In the genomic region with DNA sequence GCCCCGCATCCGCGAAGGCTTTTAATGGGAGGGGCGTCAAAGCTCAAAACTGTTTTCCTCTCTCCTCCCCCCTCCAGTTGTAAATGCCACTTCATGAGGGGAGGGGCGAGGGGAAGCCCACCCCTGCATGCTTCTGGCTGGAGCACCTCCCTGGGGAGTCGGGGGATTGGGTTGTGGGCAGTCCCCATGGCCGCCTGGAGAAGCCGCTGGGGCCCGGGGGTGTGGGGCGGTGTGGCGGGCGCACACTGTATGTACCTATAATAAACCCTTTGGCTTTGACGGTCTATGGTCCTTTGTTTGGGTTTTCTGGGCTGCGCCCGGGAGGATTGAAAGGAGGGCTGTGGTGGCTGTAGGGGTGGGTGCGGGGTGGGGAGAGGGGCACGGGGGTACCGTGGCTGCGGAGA, we compare ENCODE assay signal across 8 cellular contexts. TPM values are rescaled to one million over a fixed set of nuclear protein-coding genes. Genes with fewer than 3 reads are reported as not detected.
DNase-seq lines count a peak whose midpoint lies in the region; ATAC-seq and TF ChIP-seq lines count a peak whose summit lies in the region.

No MANE protein-coding gene starts in this region.

- H3K9me3 ChIP-seq in fibroblast of lung (ENCODE audit: control insufficient read depth, insufficient read depth, low read depth, low read length), result no peaks in the 10 kb centered on the region

- no peak overlapping the region for H3K27ac ChIP-seq in fibroblast of lung (ENCODE audit: insufficient read depth, low read length)

- H3K9me3 Mint-ChIP-seq in T-cell (no peaks in the 10 kb centered on the region), progenitor cell of endocrine pancreas (ENCODE audit: low read depth) (no peaks in the 10 kb centered on the region)

- H2AFZ ChIP-seq in fibroblast of lung (ENCODE audit: low read length), result no peak overlapping the region

- DNase-seq in T-cell (peak in 6 of 34 experiments; percentile 7 to 31 (median 26)), fibroblast of lung (ENCODE audit: low read depth in 2 of 2) (no peak), progenitor cell of endocrine pancreas (ENCODE audit: low spot score, unreplicated experiment) (no peak), NCI-H187 treated with DMSO at 0.1 percent for 48 hours (lab: John Stamatoyannopoulos, UW) (no peak), G401 (ENCODE audit: low spot score) (no peak)

- POLR2A ChIA-PET in T-cell (lab: Charles Lee), result no interaction called here

- TF ChIP-seq CTCF in fibroblast of lung (conservative IDR thresholded peaks at IDR 0.05 in 1 of 2, IDR thresholded peaks at IDR 0.05 in 1 of 2; ENCODE audit: low read depth in 1 of 2, low read length in 2 of 2) (no peak), progenitor cell of endocrine pancreas (IDR thresholded peaks at IDR 0.05; ENCODE audit: unreplicated experiment) (no peak)

- peak overlapping the region in 3 of 4 experiments; percentile 72 to 97 (median 97) for H3K4me3 ChIP-seq in fibroblast of lung (replicated peaks in 1 of 4; ENCODE audit: control extremely low read depth in 1 of 4, insufficient read depth in 1 of 4, low read depth in 3 of 4, low read length in 4 of 4)

- CTCF ChIA-PET in T-cell (lab: Charles Lee), result no interaction called here

- no peak overlapping the region for H3K4me2 ChIP-seq in fibroblast of lung (ENCODE audit: extremely low read depth, insufficient read depth, low read length)

- peak overlapping the region; percentile 86 to 87 for H3K27ac Mint-ChIP-seq in T-cell
- peak overlapping the region; percentile 80 for H3K27ac Mint-ChIP-seq in progenitor cell of endocrine pancreas

- H3K27me3 ChIP-seq in fibroblast of lung (ENCODE audit: control insufficient read depth, insufficient read depth, low read length), result no peaks in the 10 kb centered on the region

- H3K4me1 Mint-ChIP-seq in T-cell, result peaks cover 20 to 24% (median 23%) of the 10 kb centered on the region in 3 donors
- H3K4me1 Mint-ChIP-seq in progenitor cell of endocrine pancreas (ENCODE audit: low read depth), result peaks cover 5% of the 10 kb centered on the region

- H3K4me1 ChIP-seq in fibroblast of lung (ENCODE audit: control insufficient read depth, extremely low read depth, insufficient read depth, low read length), result no peaks in the 10 kb centered on the region

- no peak overlapping the region for H3K9ac ChIP-seq in fibroblast of lung (ENCODE audit: insufficient read depth, low read length)

- H3K4me3 Mint-ChIP-seq in T-cell (peak overlapping the region; percentile 81 to 85 (median 82)), progenitor cell of endocrine pancreas (ENCODE audit: low read depth) (peak overlapping the region; percentile 83)

- H3K36me3 Mint-ChIP-seq in T-cell, result peaks cover 14% of the 10 kb centered on the region
- H3K36me3 Mint-ChIP-seq in progenitor cell of endocrine pancreas (ENCODE audit: insufficient read depth), result peaks cover 4% of the 10 kb centered on the region

- peaks cover 8% of the 10 kb centered on the region for H3K36me3 ChIP-seq in fibroblast of lung (ENCODE audit: control insufficient read depth, insufficient read depth, low read length)

- in situ Hi-C loops in G401 (cut with HindIII; ENCODE audit: low sequenced_read_pairs), result no loop called here

- no peaks in the 10 kb centered on the region for H4K20me1 ChIP-seq in fibroblast of lung (ENCODE audit: control insufficient read depth, extremely low read depth, insufficient read depth, low read length)

- H3K27me3 Mint-ChIP-seq in T-cell (no peaks in the 10 kb centered on the region), progenitor cell of endocrine pancreas (peaks cover 7% of the 10 kb centered on the region)

- peak; percentile 14 for ATAC-seq in GM18502 (IDR thresholded peaks at IDR 0.05; ENCODE audit: poor library complexity, unreplicated experiment)
- peak; percentile 9 for ATAC-seq in HG02642 (IDR thresholded peaks at IDR 0.05; ENCODE audit: poor library complexity, unreplicated experiment)
- peak; percentile 30 to 49 (median 36) for ATAC-seq in T-cell (replicated peaks in 1 of 4)
- no peak for ATAC-seq in HG03175 (IDR thresholded peaks at IDR 0.05; ENCODE audit: unreplicated experiment)

- peaks cover 5% of the 10 kb centered on the region for H3K79me2 ChIP-seq in fibroblast of lung (ENCODE audit: control insufficient read depth, insufficient read depth, low read length)

RNA-seq across cellular contexts. Expression of gene SHKBP1, which starts 0.5 kb away (rescaled TPM):
- 100 to 1,000 TPM; 117 to 153 (median 142) TPM for total RNA-seq in T-cell
- 22.3 and 43.4 TPM in 2 replicates for total RNA-seq in fibroblast of lung
- 35.6 and 43.2 TPM in 2 replicates for polyA plus RNA-seq in fibroblast of lung
- 63.9 and 95.7 TPM in 2 replicates for polyA plus RNA-seq in fibroblast of lung (2012)
- 81.4 and 142 TPM in 2 replicates for polyA minus RNA-seq in fibroblast of lung (ENCODE audit: low replicate concordance)
- 102 and 114 TPM in 2 replicates for total RNA-seq in progenitor cell of endocrine pancreas
- 74.5 and 115 TPM in 2 replicates for total RNA-seq in G401 (2014; rRNA removed; shearing (Covaris generic))

RNA-seq across cellular contexts. Expression of gene LTBP4, which starts 25.0 kb away (rescaled TPM):
- 100 to 1,000 TPM in 4 of 5 donors, 10 to 100 TPM in 1; 90.9 to 215 (median 160) TPM for total RNA-seq in T-cell
- total RNA-seq in fibroblast of lung, result 46.4 and 60.9 TPM in 2 replicates
- 29.6 and 31.7 TPM in 2 replicates for polyA plus RNA-seq in fibroblast of lung
- polyA plus RNA-seq in fibroblast of lung (2012), result 118 and 124 TPM in 2 replicates
- polyA minus RNA-seq in fibroblast of lung (ENCODE audit: low replicate concordance), result 119 and 145 TPM in 2 replicates
- total RNA-seq in progenitor cell of endocrine pancreas, result 25.4 TPM in 2 replicates
- total RNA-seq in G401 (2014; rRNA removed; shearing (Covaris generic)), result 54.8 and 64.4 TPM in 2 replicates
